Comparison of ENCODE assay signal across 16 cellular contexts in the genomic region with DNA sequence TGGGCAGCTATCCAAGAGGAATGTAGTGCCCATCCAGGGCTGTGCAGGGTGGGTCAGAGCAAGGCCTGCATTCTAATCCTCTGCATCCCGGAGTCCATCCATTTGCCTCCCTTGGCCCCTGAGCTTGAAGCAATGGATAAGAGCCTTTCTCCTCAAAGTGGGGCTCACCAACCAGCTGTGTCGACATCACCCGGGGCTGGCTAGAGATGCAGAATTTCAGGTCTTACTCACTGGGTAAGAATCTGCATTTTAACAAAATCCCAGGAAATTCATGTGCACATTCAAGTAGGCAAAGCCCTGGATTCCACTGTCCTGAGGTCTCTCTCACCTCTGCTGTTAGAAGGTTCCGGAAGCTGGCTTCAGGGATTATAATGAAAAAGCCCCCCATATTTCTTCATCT.
"Had no signal": no experiment of that assay in that cellular context is flagged by ENCODE, and none has a peak within 500 bp of the region (broad histone marks: within the 10 kb centered on the region; RNA-seq: fewer than 3 reads in every experiment).

No MANE protein-coding gene starts in this region.

- H3K4me1 ChIP-seq: lower lobe of right lung, sigmoid colon, thyroid gland, vagina had no signal

- H3K36me3 ChIP-seq: lower lobe of right lung, ovary, sigmoid colon, thyroid gland, vagina, WERI-Rb-1 had no signal

- H3K4me3 ChIP-seq: lower lobe of right lung, ovary, sigmoid colon, thyroid gland, vagina had no signal

- ATAC-seq: activated CD8-positive, alpha-beta memory T cell treated with anti-CD3 and anti-CD28 coated beads, Interleukin-2, amount 10 ng/mL, durations not matched to agents 7 days and 5 days; left cardiac atrium; lower lobe of right lung had no signal

- H3K27ac ChIP-seq: lower lobe of right lung, ovary, sigmoid colon, thyroid gland, vagina, WERI-Rb-1 had no signal

- H3K9me3 ChIP-seq: lower lobe of right lung, ovary, sigmoid colon, thyroid gland, vagina had no signal

- DNase-seq: activated CD4-positive, alpha-beta memory T cell treated with anti-CD3 and anti-CD28 coated beads for 36 hours; activated CD8-positive, alpha-beta memory T cell treated with anti-CD3 and anti-CD28 coated beads, Interleukin-2, amount 10 ng/mL, durations not matched to agents 7 days and 5 days; activated naive CD4-positive, alpha-beta T cell treated with anti-CD3 and anti-CD28 coated beads, Interleukin-2, amount 10 ng/mL, durations not matched to agents 7 days and 5 days; activated T-cell treated with anti-CD3 and anti-CD28 coated beads, Interleukin-2, amount 50 U/mL, for 1 hour; caudate nucleus; erythroblast; head of caudate nucleus; left cardiac atrium; lower lobe of right lung; ovary; sigmoid colon; stimulated activated CD4-positive, alpha-beta T cell treated with anti-CD3 and anti-CD28 coated beads, Interleukin-2, amount 100 ng/mL, for 24 hours; T-helper 1 cell; thyroid gland; WERI-Rb-1 had no signal

- H3K27me3 ChIP-seq: ovary, sigmoid colon, thyroid gland, vagina had no signal
